Comparison of ENCODE assay signal across 27 cellular contexts in the genomic region with DNA sequence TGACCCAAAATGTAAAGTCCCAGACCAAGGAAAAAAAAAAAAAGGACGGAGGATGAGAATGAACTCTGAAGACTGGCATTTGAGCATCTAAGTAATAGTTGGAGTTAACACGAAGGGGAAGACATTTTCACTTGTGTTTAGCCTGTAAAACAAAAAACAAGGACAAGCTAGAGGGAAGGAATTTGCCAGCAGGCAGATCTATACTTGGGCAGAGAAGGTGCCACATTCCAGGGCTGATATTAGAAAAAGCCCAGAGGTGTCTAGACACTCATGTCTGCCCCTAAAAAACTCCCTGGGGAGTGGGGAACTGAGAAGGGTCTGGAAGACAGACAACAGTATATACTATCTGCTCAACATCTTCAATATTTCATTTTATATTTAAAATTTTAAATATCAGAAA.
DNase-seq lines count a peak whose midpoint lies in the region; ATAC-seq, FAIRE-seq and TF ChIP-seq lines count a peak whose summit lies in the region.
"Had no signal": no experiment of that assay in that cellular context is flagged by ENCODE, and none has a peak within 500 bp of the region (broad histone marks: within the 10 kb centered on the region; RNA-seq: fewer than 3 reads in every experiment).

No MANE protein-coding gene starts in this region.

- no peaks in the 10 kb centered on the region for H3K27me3 ChIP-seq in right cardiac atrium (ENCODE audit: control insufficient read depth, insufficient read depth)
- peaks cover 0 to 2% (median 0%) of the 10 kb centered on the region in 4 experiments; a peak in 2 of 7 replicates for H3K27me3 ChIP-seq in H1 (replicated peaks in 1 of 4; ENCODE audit: control insufficient read depth in 3 of 4, extremely low read depth in 1 of 4, insufficient read depth in 3 of 4, low read length in 3 of 4)
- H3K27me3 ChIP-seq in left lung: no peaks in the 10 kb centered on the region
- H3K27me3 ChIP-seq: BE2C, cardiac muscle cell, right lobe of liver had no signal

- H3K14ac ChIP-seq in H1 (ENCODE audit: insufficient read length): no peak overlapping the region

- peak; percentile 7 for FAIRE-seq in H1 (lab: Jason Lieb, UNC)
- FAIRE-seq: A549 had no signal

- TF ChIP-seq CTCF in H1 (IDR thresholded peaks at IDR 0.05; ENCODE audit: control extremely low read depth in 1 of 3, insufficient read depth in 1 of 3, low read depth in 1 of 3, low read length in 3 of 3) (no peak), nephron progenitor cell (IDR thresholded peaks at IDR 0.05) (no peak), left lung (IDR thresholded peaks at IDR 0.05) (no peak)

- peaks cover 4% of the 10 kb centered on the region for H3K4me1 ChIP-seq in right cardiac atrium (ENCODE audit: control insufficient read depth, insufficient read depth, low read length)
- H3K4me1 ChIP-seq in H1 (replicated peaks in 1 of 4; ENCODE audit: control insufficient read depth in 3 of 4, insufficient read depth in 4 of 4, low read length in 3 of 4): peaks cover 1 to 16% (median 13%) of the 10 kb centered on the region in 4 experiments; a peak in 5 of 7 replicates
- no peaks in the 10 kb centered on the region for H3K4me1 ChIP-seq in left lung
- H3K4me1 ChIP-seq: BE2C, right lobe of liver had no signal

- no peak overlapping the region for H2BK120ac ChIP-seq in H1 (replicated peaks; ENCODE audit: low read depth, low read length)

- TF ChIP-seq EP300 in H1 (IDR thresholded peaks at IDR 0.05; ENCODE audit: borderline replicate concordance in 1 of 2, low read depth in 2 of 2, low read length in 2 of 2): no peak

- H3K18ac ChIP-seq in H1 (ENCODE audit: extremely low read depth, low read length): no peak overlapping the region

- H2AK5ac ChIP-seq in H1 (ENCODE audit: low read depth, low read length): no peak overlapping the region

- no peak for TF ChIP-seq RAD21 in H1 (IDR thresholded peaks at IDR 0.05 in 1 of 2, conservative IDR thresholded peaks at IDR 0.05 in 1 of 2; ENCODE audit: low read depth in 2 of 2, low read length in 2 of 2)

- H3K23me2 ChIP-seq in H1 (ENCODE audit: low read depth, low read length): no peaks in the 10 kb centered on the region

- no peak overlapping the region for H2BK12ac ChIP-seq in H1 (ENCODE audit: low read depth, low read length)

- no peak overlapping the region for H3K4ac ChIP-seq in H1 (replicated peaks; ENCODE audit: insufficient read length, low read depth, low read length)

- H4K91ac ChIP-seq in H1 (replicated peaks; ENCODE audit: insufficient read length, low read length): no peak overlapping the region

- no peak overlapping the region for H4K5ac ChIP-seq in H1 (ENCODE audit: insufficient read length, low read depth, low read length)

- no peaks in the 10 kb centered on the region for H3K9me3 Mint-ChIP-seq in nephron progenitor cell
- H3K9me3 Mint-ChIP-seq: CD8-positive, alpha-beta memory T cell; natural killer cell treated with Interleukin-12 subunit alpha and Interleukin-12 subunit beta and Interleukin-15 and Interleukin-18, amount 100 ng/mL, for 72 hours had no signal

- WGBS in right cardiac atrium: 56% methylated on average over 2 of the region's 2 CpGs
- 58% methylated on average over 2 of the region's 2 CpGs; no CpG with 5 or more reads in 1 of the 2 experiments for WGBS in H1 (ENCODE audit: extremely low coverage in 1 of 2, insufficient coverage in 1 of 2, insufficient read length in 1 of 2, insufficient replicate concordance in 2 of 2, low coverage in 1 of 2, low lambda C conversion rate in 2 of 2, missing lambda C conversion rate in 1 of 2), 2 experiments

- no peak overlapping the region for H3K27ac ChIP-seq in right cardiac atrium (ENCODE audit: low read length)
- no peak overlapping the region for H3K27ac ChIP-seq in H1 (ENCODE audit: low read depth, low read length)
- no peak overlapping the region for H3K27ac ChIP-seq in left lung
- H3K27ac ChIP-seq: cardiac muscle cell, right lobe of liver had no signal

- H3K9ac ChIP-seq in H1 (replicated peaks in 1 of 4; ENCODE audit: extremely low read depth in 1 of 4, low read depth in 3 of 4, low read length in 3 of 4): no peak overlapping the region

- H3K56ac ChIP-seq in H1 (replicated peaks; ENCODE audit: insufficient read length, low read depth, low read length): no peak overlapping the region

- no peak for TF ChIP-seq POLR2A in H1 (IDR thresholded peaks at IDR 0.05; ENCODE audit: control extremely low read depth in 1 of 2, low read depth in 2 of 2, low read length in 2 of 2)

- H4K20me1 ChIP-seq in H1 (replicated peaks in 1 of 2; ENCODE audit: control insufficient read depth in 1 of 2, insufficient read depth in 2 of 2, low read length in 2 of 2): no peaks in the 10 kb centered on the region

- H3K4me1 Mint-ChIP-seq in nephron progenitor cell: peaks cover 74% of the 10 kb centered on the region
- H3K4me1 Mint-ChIP-seq: CD8-positive, alpha-beta memory T cell had no signal

- no peaks in the 10 kb centered on the region for H3K9me3 ChIP-seq in right cardiac atrium (ENCODE audit: control insufficient read depth, low read length)
- H3K9me3 ChIP-seq in H1 (ENCODE audit: insufficient read depth in 2 of 2, low read depth in 1 of 2, low read length in 1 of 2): no peaks in the 10 kb centered on the region
- no peaks in the 10 kb centered on the region for H3K9me3 ChIP-seq in left lung
- H3K9me3 ChIP-seq: A549, BE2C, right lobe of liver had no signal

- H3K4me3 Mint-ChIP-seq in nephron progenitor cell: peak overlapping the region; percentile 11
- H3K4me3 Mint-ChIP-seq: CD8-positive, alpha-beta memory T cell; natural killer cell treated with Interleukin-12 subunit alpha and Interleukin-12 subunit beta and Interleukin-15 and Interleukin-18, amount 100 ng/mL, for 72 hours had no signal

- no peak overlapping the region for H4K8ac ChIP-seq in H1 (ENCODE audit: extremely low read depth, insufficient read depth, low read length)

- CTCF ChIA-PET in H1 (lab: Charles Lee; ENCODE audit: partially characterized antibody): interaction anchor here (0.6 to 1.6 kb wide), 3 partner anchors 144 to 496 kb away, joined by 3 read pairs; no protein-coding TSS in a partner anchor

- ATAC-seq in right cardiac atrium (peak; percentile 38 to 55), left ventricle myocardium superior (no peak), left lung (no peak), GM19324 (IDR thresholded peaks at IDR 0.05; ENCODE audit: low FRiP score, unreplicated experiment) (no peak)
- ATAC-seq: activated CD4-positive, CD25-positive, alpha-beta regulatory T cell treated with anti-CD3 and anti-CD28 coated beads, Interleukin-2, amount 50 U/mL, for 24 hours; natural killer cell treated with Interleukin-12 subunit alpha and Interleukin-12 subunit beta and Interleukin-15 and Interleukin-18, amount 100 ng/mL, for 72 hours had no signal

- no peaks in the 10 kb centered on the region for H3K79me2 ChIP-seq in H1 (ENCODE audit: control insufficient read depth in 1 of 2, insufficient read depth in 2 of 2, low read length in 2 of 2)

- H3K27me3 Mint-ChIP-seq in nephron progenitor cell (ENCODE audit: low read depth, poor library complexity): no peaks in the 10 kb centered on the region
- H3K27me3 Mint-ChIP-seq: CD8-positive, alpha-beta memory T cell had no signal

- H3K23ac ChIP-seq in H1 (ENCODE audit: insufficient read length): no peak overlapping the region

- no peak overlapping the region for H2BK5ac ChIP-seq in H1 (ENCODE audit: low read depth, low read length)

- H3K4me2 ChIP-seq in H1 (ENCODE audit: insufficient read depth in 1 of 2, low read depth in 2 of 2, low read length in 2 of 2): no peak overlapping the region

- H3K36me3 Mint-ChIP-seq in nephron progenitor cell (ENCODE audit: low read depth): no peaks in the 10 kb centered on the region
- H3K36me3 Mint-ChIP-seq: CD8-positive, alpha-beta memory T cell; natural killer cell treated with Interleukin-12 subunit alpha and Interleukin-12 subunit beta and Interleukin-15 and Interleukin-18, amount 100 ng/mL, for 72 hours had no signal

- intact Hi-C loops in right cardiac atrium (cut with DNase I) (no loop called here), left ventricle myocardium superior (cut with micrococcal nuclease) (no loop called here), left lung (cut with DNase I) (no loop called here)

- no peak overlapping the region for H2AFZ ChIP-seq in H1 (ENCODE audit: low read length)

- POLR2A ChIA-PET in H1 (lab: Charles Lee; ENCODE audit: partially characterized antibody): no interaction called here

- no peak overlapping the region for H2BK20ac ChIP-seq in H1 (ENCODE audit: low read length)

- DNase-seq in right cardiac atrium (no peak), left ventricle myocardium superior (no peak), H1 (ENCODE audit: low read depth in 1 of 2, low spot score in 2 of 2) (no peak), nephron progenitor cell (peak; percentile 3), left lung (no peak), NK-92 (lab: John Stamatoyannopoulos, UW; ENCODE audit: unreplicated experiment) (no peak)
- no peak for DNase-seq in stimulated activated CD8-positive, alpha-beta memory T cell treated with anti-CD3 and anti-CD28 coated beads, Interleukin-4, amount 100 ng/mL, for 48 hours
- DNase-seq: activated CD4-positive, alpha-beta T cell treated with anti-CD3 and anti-CD28 coated beads, Interleukin-2, amount 50 U/mL, for 48 hours; activated naive CD4-positive, alpha-beta T cell treated with anti-CD3 and anti-CD28 coated beads, Interleukin-2, amount 50 U/mL, for 16 hours; anterior cingulate cortex; BE2C; CD8-positive, alpha-beta memory T cell; HCEC 1CT; hypothalamus; KG1; NCI-H1417; NCI-H2029 treated with DMSO at 0.1 percent for 48 hours; NCI-H446; NCI-H774; posterior cingulate gyrus; right lobe of liver; stimulated activated naive CD4-positive, alpha-beta T cell treated with Interleukin-2 at 50 U/mL for 16 hours had no signal

- H2BK15ac ChIP-seq in H1 (ENCODE audit: low read length): no peak overlapping the region

- peak overlapping the region; percentile 89 for H3K27ac Mint-ChIP-seq in nephron progenitor cell
- H3K27ac Mint-ChIP-seq: CD8-positive, alpha-beta memory T cell had no signal

- H3K4me3 ChIP-seq in right cardiac atrium (ENCODE audit: low read length) (no peak overlapping the region), H1 (ENCODE audit: extremely low read depth in 1 of 4, insufficient read depth in 2 of 4, low read depth in 3 of 4, low read length in 4 of 4) (no peak overlapping the region), left lung (no peak overlapping the region)
- H3K4me3 ChIP-seq: A549, cardiac muscle cell, right lobe of liver had no signal

- H3K79me1 ChIP-seq in H1 (ENCODE audit: low read depth, low read length): no peaks in the 10 kb centered on the region

- no peaks in the 10 kb centered on the region for H3K36me3 ChIP-seq in H1 (ENCODE audit: control insufficient read depth in 2 of 4, insufficient read depth in 4 of 4, low read length in 3 of 4)
- no peaks in the 10 kb centered on the region for H3K36me3 ChIP-seq in left lung
- H3K36me3 ChIP-seq: BE2C, cardiac muscle cell, right lobe of liver had no signal

TF ChIP-seq in H1, 55 proteins besides CTCF, POLR2A, EP300 and RAD21:
- TF ChIP-seq TEAD4 (IDR thresholded peaks at IDR 0.05; ENCODE audit: low read depth, low read length): 0 out of 2 replicates have a peak, but pooled peaks have one; percentile 2
- TF ChIP-seq JUN (IDR thresholded peaks at IDR 0.05; ENCODE audit: low read depth, low read length): no peak

Comparison
In these comparisons a context has a peak if more than half of its experiments do, and no peak if none do; other contexts are left out.
1. ATAC-seq: peak in right cardiac atrium (2 of 2); none in left ventricle myocardium superior (single experiment), left lung (single experiment) and GM19324 (single experiment).